8 cellular contexts compared by ENCODE assay signal in the genomic region with DNA sequence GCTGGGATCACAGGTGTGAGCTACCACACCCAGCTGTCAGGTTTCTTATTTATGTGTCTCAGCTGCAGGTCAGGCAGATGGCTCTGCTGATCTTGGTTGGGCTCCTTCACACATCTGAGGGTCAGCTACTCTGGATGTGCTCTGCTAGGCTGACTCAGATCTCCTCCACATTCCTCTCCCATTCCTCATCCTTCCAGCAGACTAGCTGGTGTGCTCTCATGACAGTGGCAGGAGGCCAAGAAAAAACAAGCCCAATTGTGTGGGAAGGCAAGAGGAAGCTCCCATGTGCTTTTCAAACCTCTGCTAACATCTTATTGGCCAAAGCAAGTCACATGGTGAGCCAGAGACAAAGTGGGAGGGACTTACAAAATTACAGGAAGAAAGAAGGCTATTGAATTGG. TPM values are rescaled to one million over a fixed set of nuclear protein-coding genes. Genes with fewer than 3 reads are reported as not detected.
DNase-seq lines count a peak whose midpoint lies in the region; ATAC-seq, FAIRE-seq and TF ChIP-seq lines count a peak whose summit lies in the region.

No MANE protein-coding gene starts in this region.

- no peak overlapping the region for H3K4me3 ChIP-seq in foreskin fibroblast (ENCODE audit: low read depth in 1 of 2, low read length in 2 of 2)

- no peaks in the 10 kb centered on the region for H3K9me3 Mint-ChIP-seq in type B pancreatic cell

- ATAC-seq in GM21717 (IDR thresholded peaks at IDR 0.05; ENCODE audit: unreplicated experiment) = no peak

- no peak overlapping the region for H3K27ac Mint-ChIP-seq in type B pancreatic cell

- no peaks in the 10 kb centered on the region for H3K27me3 Mint-ChIP-seq in type B pancreatic cell

- peaks cover 4% of the 10 kb centered on the region for H3K4me1 Mint-ChIP-seq in type B pancreatic cell (ENCODE audit: unreplicated experiment)

- H3K36me3 Mint-ChIP-seq in type B pancreatic cell = no peaks in the 10 kb centered on the region

- TF ChIP-seq CTCF in foreskin fibroblast (IDR thresholded peaks at IDR 0.05; ENCODE audit: low read depth, low read length) (no peak), type B pancreatic cell (conservative IDR thresholded peaks at IDR 0.05) (no peak)

- peak; percentile 17 for DNase-seq in SIG-M5 treated with dmso at 0.1 percent for 504 hours (lab: John Stamatoyannopoulos, UW; ENCODE audit: unreplicated experiment)
- no peak for DNase-seq in SIG-M5 (lab: John Stamatoyannopoulos, UW)
- peak; percentile 21 for DNase-seq in RPMI8226
- peak; percentile 94 to 98 for DNase-seq in foreskin fibroblast
- DNase-seq in urothelium cell line (ENCODE audit: low spot score) = peak; percentile 94
- no peak for DNase-seq in OCI-M2 (lab: John Stamatoyannopoulos, UW; ENCODE audit: unreplicated experiment)
- DNase-seq in type B pancreatic cell (ENCODE audit: extremely low spot score, unreplicated experiment) = no peak

- H3K4me3 Mint-ChIP-seq in type B pancreatic cell = no peak overlapping the region

- peak; percentile 86 for FAIRE-seq in urothelium cell line (lab: Jason Lieb, UNC)

RNA-seq across cellular contexts. Expression of gene MSH6, which starts 11.7 kb away (rescaled TPM):
- total RNA-seq in type B pancreatic cell (ENCODE audit: low replicate concordance) = 79.3 and 138 TPM in 2 replicates

Comparison
In these comparisons a context has a peak if more than half of its experiments do, and no peak if none do; other contexts are left out.
1. DNase-seq: peak in SIG-M5 treated with dmso at 0.1 percent for 504 hours (single experiment), RPMI8226 (single experiment), foreskin fibroblast (2 of 2) and urothelium cell line (single experiment); none in SIG-M5 (single experiment), OCI-M2 (single experiment) and type B pancreatic cell (single experiment).